In genomic region chr3:142929109-142929508, GRCh38 we compare ENCODE assay signal across 8 cellular contexts. TPM values are rescaled to one million over a fixed set of nuclear protein-coding genes. Genes with fewer than 3 reads are reported as not detected.
DNase-seq lines count a peak whose midpoint lies in the region; ATAC-seq and TF ChIP-seq lines count a peak whose summit lies in the region.
"Had no signal": no experiment of that assay in that cellular context is flagged by ENCODE, and none has a peak within 500 bp of the region (broad histone marks: within the 10 kb centered on the region; RNA-seq: fewer than 3 reads in every experiment).

No MANE protein-coding gene starts in this region.

- DNase-seq in GM12864 (ENCODE audit: low read depth) (peak; percentile 16), ascending aorta (ENCODE audit: low spot score in 2 of 2) (no peak), left lung (peak in 1 of 2 donors; percentile 38), NCI-H446 treated with DMSO at 0.1 percent for 48 hours (lab: John Stamatoyannopoulos, UW) (no peak)

- no peaks in the 10 kb centered on the region for H3K36me3 ChIP-seq in OCI-LY1 (ENCODE audit: insufficient read depth, low read length)
- no peaks in the 10 kb centered on the region for H3K36me3 ChIP-seq in ascending aorta
- no peaks in the 10 kb centered on the region for H3K36me3 ChIP-seq in left lung

- no peaks in the 10 kb centered on the region for H3K4me1 ChIP-seq in OCI-LY1 (ENCODE audit: insufficient read depth, low read length, severe bottlenecking)
- H3K4me1 ChIP-seq in ascending aorta, result no peaks in the 10 kb centered on the region
- H3K4me1 ChIP-seq in left lung, result no peaks in the 10 kb centered on the region

- no peaks in the 10 kb centered on the region for H3K9me2 ChIP-seq in OCI-LY1 (ENCODE audit: low read depth, low read length)

- H3K27me3 ChIP-seq in OCI-LY1 (ENCODE audit: insufficient read depth, low read length) (peaks cover under 1% of the 10 kb centered on the region; the same call in 1 of the 2 replicates), ascending aorta (no peaks in the 10 kb centered on the region), left lung (no peaks in the 10 kb centered on the region)

- TF ChIP-seq CTCF in GM12864 (IDR thresholded peaks at IDR 0.05; ENCODE audit: low read depth, low read length, missing control alignments), result peak; percentile 56
- peak; percentile 89 for TF ChIP-seq CTCF in OCI-LY1 (IDR thresholded peaks at IDR 0.05; ENCODE audit: low read length)
- TF ChIP-seq CTCF in ascending aorta (IDR thresholded peaks at IDR 0.05), result peak in 2 of 3 experiments; percentile 6 to 19
- peak in 1 of 2 donors; percentile 25 for TF ChIP-seq CTCF in left lung (IDR thresholded peaks at IDR 0.05)

- H3F3A ChIP-seq in OCI-LY1 (ENCODE audit: insufficient read depth, low read length), result no peaks in the 10 kb centered on the region

- H3K4me3 ChIP-seq in GM12864 (ENCODE audit: low read depth, low read length), result no peak overlapping the region
- H3K4me3 ChIP-seq in OCI-LY1 (ENCODE audit: low read depth, low read length, poor library complexity, severe bottlenecking), result no peak overlapping the region
- no peak overlapping the region for H3K4me3 ChIP-seq in ascending aorta
- H3K4me3 ChIP-seq in left lung, result no peak overlapping the region

- no peak overlapping the region for H3K4me2 ChIP-seq in OCI-LY1 (ENCODE audit: low read length)

- no peaks in the 10 kb centered on the region for H4K20me1 ChIP-seq in OCI-LY1 (ENCODE audit: insufficient read depth, low read length)

- H3K9me3 ChIP-seq in OCI-LY1 (ENCODE audit: low read length) (no peaks in the 10 kb centered on the region), ascending aorta (no peaks in the 10 kb centered on the region), left lung (peaks cover 0 to under 1% of the 10 kb centered on the region in 2 donors)

- no peak overlapping the region for H3K9ac ChIP-seq in OCI-LY1 (ENCODE audit: low read length)

- ATAC-seq in HG02885 (IDR thresholded peaks at IDR 0.05; ENCODE audit: poor library complexity, unreplicated experiment) (peak; percentile 72), left lung (peak; percentile 73), GM21360 (IDR thresholded peaks at IDR 0.05; ENCODE audit: unreplicated experiment) (no peak)

- H3K27ac ChIP-seq in OCI-LY1 (ENCODE audit: low read depth, low read length, poor library complexity, severe bottlenecking) (no peak overlapping the region), ascending aorta (no peak overlapping the region), left lung (no peak overlapping the region)

- no peaks in the 10 kb centered on the region for H3K79me2 ChIP-seq in OCI-LY1 (ENCODE audit: insufficient read depth, low read length)

- H2AFZ ChIP-seq in OCI-LY1 (ENCODE audit: low read length), result no peak overlapping the region

- intact Hi-C loops in ascending aorta (cut with DNase I) (no loop called here), left lung (cut with DNase I) (no loop called here)

RNA-seq across cellular contexts. Expression of gene PAQR9, which starts 34.4 kb away (rescaled TPM):
- total RNA-seq in ascending aorta (not detected), left lung (not detected)
- total RNA-seq: pulmonary artery endothelial cell had no signal

RNA-seq across cellular contexts. Expression of gene PCOLCE2, which starts 40.2 kb away (rescaled TPM):
- 58.1 TPM for total RNA-seq in ascending aorta
- total RNA-seq in left lung, result 10 to 100 TPM; 13.7 to 21.2 TPM
